ENCODE assay signal across 8 cellular contexts in the genomic region with DNA sequence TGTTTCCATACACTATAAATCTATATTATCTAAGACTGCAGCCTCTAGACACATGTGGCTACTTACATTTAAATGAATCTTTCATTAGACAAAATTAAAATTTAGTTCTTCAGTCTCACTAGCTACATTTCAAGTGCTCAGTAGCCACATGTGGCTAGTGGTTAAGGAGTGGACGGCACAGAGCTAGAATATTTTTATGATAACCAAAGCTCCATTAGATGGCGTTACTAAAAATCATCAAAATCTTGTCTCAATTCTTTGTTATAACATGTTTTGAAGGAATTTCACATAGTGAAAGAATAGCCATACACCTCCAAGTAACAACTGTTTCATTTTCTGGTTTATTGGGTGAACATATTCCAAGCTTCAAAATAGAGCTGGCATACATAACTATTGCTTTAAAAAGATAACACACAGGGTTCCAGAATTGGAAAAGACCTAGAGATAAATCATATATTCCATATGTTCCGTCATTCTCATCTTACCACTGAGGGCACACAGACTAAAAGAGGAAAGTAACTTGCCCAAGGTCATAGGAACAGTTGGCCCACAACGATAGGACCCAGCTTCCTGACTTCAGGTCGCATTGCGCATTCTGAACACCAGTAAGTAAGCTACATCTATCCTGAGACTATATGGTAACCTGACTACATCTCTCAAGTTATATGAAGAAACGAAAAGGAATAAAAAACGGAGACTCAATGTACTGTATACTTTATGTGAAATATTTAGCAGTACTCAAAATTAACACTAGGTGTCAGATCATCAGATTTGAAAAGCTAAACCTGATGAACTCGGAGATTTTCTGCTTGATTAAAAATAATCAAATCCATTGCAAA.
DNase-seq lines count a peak whose midpoint lies in the region; ATAC-seq and TF ChIP-seq lines count a peak whose summit lies in the region.

No MANE protein-coding gene starts in this region.

- no peaks in the 10 kb centered on the region for H3K36me3 Mint-ChIP-seq in activated naive CD8-positive, alpha-beta T cell treated with anti-CD3 and anti-CD28 coated beads, Interleukin-2, amount 10 ng/mL, durations not matched to agents 7 days and 5 days
- no peaks in the 10 kb centered on the region for H3K36me3 Mint-ChIP-seq in activated naive CD8-positive, alpha-beta T cell treated with anti-CD3 and anti-CD28 coated beads for 36 hours
- no peaks in the 10 kb centered on the region for H3K36me3 Mint-ChIP-seq in MCF 10A (ENCODE audit: insufficient read depth, unreplicated experiment)
- no peaks in the 10 kb centered on the region for H3K36me3 Mint-ChIP-seq in activated T-cell treated with anti-CD3 and anti-CD28 coated beads, Interleukin-2, amount 50 U/mL, for 24 hours (ENCODE audit: low read depth)

- peaks cover 36% of the 10 kb centered on the region for H3K27me3 Mint-ChIP-seq in activated naive CD8-positive, alpha-beta T cell treated with anti-CD3 and anti-CD28 coated beads, Interleukin-2, amount 10 ng/mL, durations not matched to agents 7 days and 5 days
- peaks cover 50% of the 10 kb centered on the region for H3K27me3 Mint-ChIP-seq in activated naive CD8-positive, alpha-beta T cell treated with anti-CD3 and anti-CD28 coated beads for 36 hours
- peaks cover 10% of the 10 kb centered on the region for H3K27me3 Mint-ChIP-seq in MCF 10A (ENCODE audit: insufficient read depth, unreplicated experiment)
- peaks cover 40% of the 10 kb centered on the region for H3K27me3 Mint-ChIP-seq in activated T-cell treated with anti-CD3 and anti-CD28 coated beads, Interleukin-2, amount 50 U/mL, for 24 hours

- no TSS peak for BruUV-seq in MCF 10A (replicated peaks; lab: Mats Ljungman, UMichigan)

- intact Hi-C loops in MCF 10A (cut with micrococcal nuclease), result loop anchor here (1.0 to 2.0 kb wide), 2 partner anchors 79 to 218 kb away; no protein-coding TSS in a partner anchor
- intact Hi-C loops in mucosa of descending colon (cut with DNase I, micrococcal nuclease), result loop anchor here (5.0 to 10.0 kb wide), 2 partner anchors 216 to 417 kb away; no protein-coding TSS in a partner anchor

- DNase-seq in activated naive CD8-positive, alpha-beta T cell treated with anti-CD3 and anti-CD28 coated beads, Interleukin-2, amount 10 ng/mL, durations not matched to agents 7 days and 5 days, result no peak
- no peak for DNase-seq in activated naive CD8-positive, alpha-beta T cell treated with anti-CD3 and anti-CD28 coated beads for 36 hours
- DNase-seq in NCI-H2196 (lab: John Stamatoyannopoulos, UW; ENCODE audit: unreplicated experiment) (peak; percentile 24), MCF 10A (ENCODE audit: unreplicated experiment) (peak; percentile 46), mucosa of descending colon (no peak)
- no peak for DNase-seq in activated T-cell treated with anti-CD3 and anti-CD28 coated beads, Interleukin-2, amount 50 U/mL, for 24 hours

- H3K36me3 ChIP-seq in mucosa of descending colon (ENCODE audit: low read depth), result no peaks in the 10 kb centered on the region

- H3K4me1 ChIP-seq in mucosa of descending colon (ENCODE audit: low read depth), result peaks cover 12% of the 10 kb centered on the region

- no peaks in the 10 kb centered on the region for H3K9me3 ChIP-seq in mucosa of descending colon

- H3K27ac Mint-ChIP-seq in activated naive CD8-positive, alpha-beta T cell treated with anti-CD3 and anti-CD28 coated beads, Interleukin-2, amount 10 ng/mL, durations not matched to agents 7 days and 5 days, result no peak overlapping the region
- no peak overlapping the region for H3K27ac Mint-ChIP-seq in activated naive CD8-positive, alpha-beta T cell treated with anti-CD3 and anti-CD28 coated beads for 36 hours
- peak overlapping the region; percentile 53 for H3K27ac Mint-ChIP-seq in MCF 10A (ENCODE audit: low read depth, unreplicated experiment)
- H3K27ac Mint-ChIP-seq in activated T-cell treated with anti-CD3 and anti-CD28 coated beads, Interleukin-2, amount 50 U/mL, for 24 hours, result no peak overlapping the region

- CTCF ChIA-PET in MCF 10A (lab: Yijun Ruan, JAX), result interaction anchor here (0.5 to 8.3 kb wide), 75 partner anchors 10 to 453 kb away, joined by 3 to 205 read pairs (median 5); a partner anchor contains a TSS

- POLR2A ChIA-PET in activated naive CD8-positive, alpha-beta T cell treated with anti-CD3 and anti-CD28 coated beads, Interleukin-2, amount 10 ng/mL, durations not matched to agents 7 days and 5 days (lab: Charles Lee), result interaction anchor here (0.7 kb wide), 1 partner anchor 216 kb away, joined by 3 read pairs; no protein-coding TSS in a partner anchor
- POLR2A ChIA-PET in MCF 10A (lab: Yijun Ruan, JAX), result interaction anchor here (0.6 to 4.4 kb wide), 26 partner anchors 14 to 419 kb away, joined by 3 to 37 read pairs (median 4); a partner anchor contains a TSS

- peaks cover 23% of the 10 kb centered on the region for H3K4me1 Mint-ChIP-seq in activated naive CD8-positive, alpha-beta T cell treated with anti-CD3 and anti-CD28 coated beads, Interleukin-2, amount 10 ng/mL, durations not matched to agents 7 days and 5 days
- peaks cover 24% of the 10 kb centered on the region for H3K4me1 Mint-ChIP-seq in activated naive CD8-positive, alpha-beta T cell treated with anti-CD3 and anti-CD28 coated beads for 36 hours
- peaks cover 16% of the 10 kb centered on the region for H3K4me1 Mint-ChIP-seq in MCF 10A (ENCODE audit: insufficient read depth, unreplicated experiment)
- H3K4me1 Mint-ChIP-seq in activated T-cell treated with anti-CD3 and anti-CD28 coated beads, Interleukin-2, amount 50 U/mL, for 24 hours (ENCODE audit: low read depth), result peaks cover 23% of the 10 kb centered on the region

- peak overlapping the region; percentile 49 for H3K4me3 Mint-ChIP-seq in activated naive CD8-positive, alpha-beta T cell treated with anti-CD3 and anti-CD28 coated beads, Interleukin-2, amount 10 ng/mL, durations not matched to agents 7 days and 5 days
- H3K4me3 Mint-ChIP-seq in activated naive CD8-positive, alpha-beta T cell treated with anti-CD3 and anti-CD28 coated beads for 36 hours, result no peak overlapping the region
- peak overlapping the region; percentile 11 for H3K4me3 Mint-ChIP-seq in MCF 10A (ENCODE audit: unreplicated experiment)
- H3K4me3 Mint-ChIP-seq in activated T-cell treated with anti-CD3 and anti-CD28 coated beads, Interleukin-2, amount 50 U/mL, for 24 hours, result no peak overlapping the region

- no peaks in the 10 kb centered on the region for H3K9me3 Mint-ChIP-seq in activated naive CD8-positive, alpha-beta T cell treated with anti-CD3 and anti-CD28 coated beads, Interleukin-2, amount 10 ng/mL, durations not matched to agents 7 days and 5 days
- H3K9me3 Mint-ChIP-seq in activated naive CD8-positive, alpha-beta T cell treated with anti-CD3 and anti-CD28 coated beads for 36 hours, result no peaks in the 10 kb centered on the region
- no peaks in the 10 kb centered on the region for H3K9me3 Mint-ChIP-seq in MCF 10A (ENCODE audit: unreplicated experiment)
- H3K9me3 Mint-ChIP-seq in activated T-cell treated with anti-CD3 and anti-CD28 coated beads, Interleukin-2, amount 50 U/mL, for 24 hours, result no peaks in the 10 kb centered on the region

- ATAC-seq in activated naive CD8-positive, alpha-beta T cell treated with anti-CD3 and anti-CD28 coated beads, Interleukin-2, amount 10 ng/mL, durations not matched to agents 7 days and 5 days (ENCODE audit: low read depth), result no peak
- ATAC-seq in mucosa of descending colon (no peak), HG03045 (IDR thresholded peaks at IDR 0.05; ENCODE audit: unreplicated experiment) (no peak), HG02973 (IDR thresholded peaks at IDR 0.05; ENCODE audit: unreplicated experiment) (no peak)

- H3K4me3 ChIP-seq in mucosa of descending colon, result no peak overlapping the region

- peak; percentile 47 for TF ChIP-seq CTCF in MCF 10A (IDR thresholded peaks at IDR 0.05; ENCODE audit: unreplicated experiment)
- peak; percentile 39 for TF ChIP-seq CTCF in mucosa of descending colon (IDR thresholded peaks at IDR 0.05)

Comparison
In these comparisons a context has a peak if more than half of its experiments do, and no peak if none do; other contexts are left out.
1. H3K4me3 Mint-ChIP-seq: peak in activated naive CD8-positive, alpha-beta T cell treated with anti-CD3 and anti-CD28 coated beads, Interleukin-2, amount 10 ng/mL, durations not matched to agents 7 days and 5 days (single experiment) and MCF 10A (single experiment); none in activated naive CD8-positive, alpha-beta T cell treated with anti-CD3 and anti-CD28 coated beads for 36 hours (single experiment) and activated T-cell treated with anti-CD3 and anti-CD28 coated beads, Interleukin-2, amount 50 U/mL, for 24 hours (single experiment).
2. DNase-seq: peak in NCI-H2196 (single experiment) and MCF 10A (single experiment); none in activated naive CD8-positive, alpha-beta T cell treated with anti-CD3 and anti-CD28 coated beads, Interleukin-2, amount 10 ng/mL, durations not matched to agents 7 days and 5 days (single experiment), activated naive CD8-positive, alpha-beta T cell treated with anti-CD3 and anti-CD28 coated beads for 36 hours (single experiment), mucosa of descending colon (0 of 3) and activated T-cell treated with anti-CD3 and anti-CD28 coated beads, Interleukin-2, amount 50 U/mL, for 24 hours (single experiment).